In the genomic region with DNA sequence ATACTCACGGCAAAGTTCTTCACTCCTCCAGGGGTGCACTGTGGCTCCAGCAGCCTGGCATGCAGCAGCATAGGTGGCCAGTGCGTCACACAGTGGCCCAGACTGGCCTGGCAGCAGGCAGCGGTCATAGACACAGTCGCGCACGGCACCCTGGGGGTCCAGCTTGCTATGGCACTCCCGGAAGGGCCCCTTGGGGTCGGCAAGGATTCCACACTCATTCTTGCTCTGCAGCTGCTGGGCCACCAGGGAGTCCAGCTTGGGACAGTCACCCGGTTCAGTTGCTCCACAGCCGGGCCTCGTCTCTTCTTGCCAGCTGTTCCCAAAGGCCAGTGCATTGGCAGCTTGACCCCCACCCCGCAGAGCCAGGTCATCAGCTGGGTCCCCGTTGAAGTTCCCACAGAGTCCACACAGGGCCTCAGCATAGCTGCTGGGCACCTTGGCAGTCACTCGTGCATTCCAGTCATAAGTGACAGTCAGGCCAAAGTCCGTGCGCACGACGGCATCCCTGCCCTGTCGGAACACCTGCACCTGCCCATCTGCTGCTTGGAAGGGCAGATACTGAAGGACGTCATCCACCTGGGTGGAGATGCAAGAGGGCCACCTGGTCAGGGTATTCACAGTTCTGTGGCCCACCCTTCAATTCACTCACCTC, we compare ENCODE assay signal across 12 cellular contexts.
"Had no signal": no experiment of that assay in that cellular context is flagged by ENCODE, and none has a peak within 500 bp of the region (broad histone marks: within the 10 kb centered on the region; RNA-seq: fewer than 3 reads in every experiment).

No MANE protein-coding gene starts in this region.

- H3K4me1 ChIP-seq: left ventricle myocardium inferior, parathyroid adenoma, tibial artery had no signal

- H3K36me3 ChIP-seq: left ventricle myocardium inferior, tibial artery had no signal

- H3K9ac ChIP-seq: parathyroid adenoma had no signal

- H3K27me3 Mint-ChIP-seq: activated T-helper 17 cell treated with anti-CD3 and anti-CD28 coated beads, Interleukin-2, amount 50 U/mL, for 72 hours; memory B cell had no signal

- H3K79me2 ChIP-seq: parathyroid adenoma had no signal

- H3K4me3 Mint-ChIP-seq: activated T-helper 17 cell treated with anti-CD3 and anti-CD28 coated beads, Interleukin-2, amount 50 U/mL, for 72 hours; brain; memory B cell had no signal

- H3K9me3 ChIP-seq: left ventricle myocardium inferior, tibial artery had no signal

- H3K4me1 Mint-ChIP-seq: activated T-helper 17 cell treated with anti-CD3 and anti-CD28 coated beads, Interleukin-2, amount 50 U/mL, for 72 hours; brain had no signal

- H3K36me3 Mint-ChIP-seq: brain, memory B cell had no signal

- H3K9me3 Mint-ChIP-seq: activated naive CD4-positive, alpha-beta T cell treated with anti-CD3 and anti-CD28 coated beads for 36 hours; activated T-helper 17 cell treated with anti-CD3 and anti-CD28 coated beads, Interleukin-2, amount 50 U/mL, for 72 hours; brain; memory B cell had no signal

- H3K4me3 ChIP-seq: left ventricle myocardium inferior, tibial artery had no signal

- DNase-seq: activated CD4-positive, alpha-beta T cell treated with anti-CD3 and anti-CD28 coated beads for 1 hour; activated CD4-positive, alpha-beta T cell treated with anti-CD3 and anti-CD28 coated beads, Interleukin-2, amount 50 U/mL, for 48 hours; activated naive CD4-positive, alpha-beta T cell treated with anti-CD3 and anti-CD28 coated beads for 36 hours; dermis blood vessel endothelial cell; left ventricle myocardium inferior; retina had no signal

- H2AFZ ChIP-seq: parathyroid adenoma had no signal

- H3K27ac ChIP-seq: left ventricle myocardium inferior, parathyroid adenoma, tibial artery had no signal

- H3K27ac Mint-ChIP-seq: activated naive CD4-positive, alpha-beta T cell treated with anti-CD3 and anti-CD28 coated beads for 36 hours; activated T-helper 17 cell treated with anti-CD3 and anti-CD28 coated beads, Interleukin-2, amount 50 U/mL, for 72 hours; brain; memory B cell had no signal

- ATAC-seq: activated T-helper 17 cell treated with anti-CD3 and anti-CD28 coated beads, Interleukin-2, amount 50 U/mL, for 72 hours; esophagus mucosa had no signal
